In the genomic region with DNA sequence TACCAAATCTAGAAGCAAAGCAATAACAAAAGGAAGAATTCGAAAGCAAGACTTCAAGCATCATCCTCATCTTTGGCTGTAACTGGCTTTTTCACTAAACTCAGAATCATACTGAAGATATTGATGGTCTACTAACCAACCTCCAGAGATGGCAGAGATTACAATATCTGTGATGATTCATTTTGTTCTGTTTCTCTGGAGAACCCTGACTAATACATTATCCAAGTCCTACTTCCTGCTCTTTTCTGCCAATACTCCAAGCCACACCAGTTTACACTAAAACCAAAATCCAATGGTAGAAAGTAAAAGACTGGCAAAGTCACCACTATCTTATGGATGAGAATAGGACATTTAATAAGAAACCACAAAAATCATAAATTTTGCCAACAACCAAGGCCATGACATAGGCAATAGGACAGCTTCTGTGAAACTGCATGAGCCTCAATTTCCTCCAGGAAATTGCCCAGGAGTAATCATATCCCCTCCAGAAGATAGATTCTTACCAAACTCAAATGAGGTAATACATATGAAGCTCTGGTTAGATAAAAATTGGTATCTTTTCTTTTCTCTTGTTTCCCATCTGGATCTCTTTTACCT, we compare ENCODE assay signal across 1 cellular context.
TF ChIP-seq lines count a peak whose summit lies in the region.

No MANE protein-coding gene starts in this region.

TF ChIP-seq in IMR-90, 13 proteins besides CTCF, POLR2A, EP300 and RAD21:
- TF ChIP-seq SMC3 (IDR thresholded peaks at IDR 0.05; ENCODE audit: low read depth, low read length) (no peak), CHD1 (IDR thresholded peaks at IDR 0.05; ENCODE audit: low read depth, low read length) (no peak), BHLHE40 (IDR thresholded peaks at IDR 0.05; ENCODE audit: low read depth, low read length) (no peak), RCOR1 (IDR thresholded peaks at IDR 0.05; ENCODE audit: insufficient replicate concordance, low read length) (no peak), NFE2L2 (IDR thresholded peaks at IDR 0.05; ENCODE audit: low read depth, low read length) (no peak), MXI1 (IDR thresholded peaks at IDR 0.05; ENCODE audit: borderline replicate concordance, low read depth, low read length) (no peak)
- TF ChIP-seq, protein P1, sequence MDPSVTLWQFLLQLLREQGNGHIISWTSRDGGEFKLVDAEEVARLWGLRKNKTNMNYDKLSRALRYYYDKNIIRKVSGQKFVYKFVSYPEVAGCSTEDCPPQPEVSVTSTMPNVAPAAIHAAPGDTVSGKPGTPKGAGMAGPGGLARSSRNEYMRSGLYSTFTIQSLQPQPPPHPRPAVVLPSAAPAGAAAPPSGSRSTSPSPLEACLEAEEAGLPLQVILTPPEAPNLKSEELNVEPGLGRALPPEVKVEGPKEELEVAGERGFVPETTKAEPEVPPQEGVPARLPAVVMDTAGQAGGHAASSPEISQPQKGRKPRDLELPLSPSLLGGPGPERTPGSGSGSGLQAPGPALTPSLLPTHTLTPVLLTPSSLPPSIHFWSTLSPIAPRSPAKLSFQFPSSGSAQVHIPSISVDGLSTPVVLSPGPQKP (IDR thresholded peaks at IDR 0.05; ENCODE audit: borderline replicate concordance, low read depth, low read length) = no peak
